ENCODE assay signal across 1 cellular context in the genomic region with DNA sequence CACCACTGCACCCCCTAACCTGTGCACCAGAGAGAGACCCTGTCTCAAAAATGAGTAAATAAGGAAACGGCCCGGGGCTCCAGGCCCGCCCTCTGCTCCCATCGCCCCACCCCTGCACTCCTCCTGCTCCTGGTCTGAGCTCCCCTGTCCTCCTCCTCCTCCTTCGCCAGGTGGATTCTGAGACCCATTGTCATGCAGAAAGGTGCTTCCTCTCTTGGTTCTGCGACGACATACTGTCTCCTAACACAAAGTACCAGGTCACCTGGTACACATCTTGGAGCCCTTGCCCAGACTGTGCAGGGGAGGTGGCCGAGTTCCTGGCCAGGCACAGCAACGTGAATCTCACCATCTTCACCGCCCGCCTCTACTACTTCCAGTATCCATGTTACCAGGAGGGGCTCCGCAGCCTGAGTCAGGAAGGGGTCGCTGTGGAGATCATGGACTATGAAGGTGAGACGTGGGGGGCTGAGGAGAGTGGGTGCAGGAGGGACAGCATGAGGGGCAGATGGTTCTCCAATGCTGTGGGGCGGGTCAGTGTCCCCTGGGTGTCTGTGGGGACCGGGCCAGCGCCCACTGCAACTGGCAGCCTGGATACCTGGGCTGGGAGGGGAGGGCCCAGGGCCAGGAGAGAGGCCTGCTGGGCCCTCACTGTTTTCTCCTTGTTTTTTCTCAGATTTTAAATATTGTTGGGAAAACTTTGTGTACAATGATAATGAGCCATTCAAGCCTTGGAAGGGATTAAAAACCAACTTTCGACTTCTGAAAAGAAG.
TF ChIP-seq lines count a peak whose summit lies in the region.

No MANE protein-coding gene starts in this region.

TF ChIP-seq in SK-N-SH treated with all-trans-retinoic acid at 6 μM for 48 hours, 23 proteins besides CTCF, POLR2A, EP300 and RAD21:
- no peak for TF ChIP-seq ZFP3 (CRISPR knock-in tag; IDR thresholded peaks at IDR 0.05)
- no peak for TF ChIP-seq SNAI2 (CRISPR knock-in tag; IDR thresholded peaks at IDR 0.05)
- no peak for TF ChIP-seq RARB (CRISPR knock-in tag; IDR thresholded peaks at IDR 0.05)
- TF ChIP-seq ARNTL (CRISPR knock-in tag; IDR thresholded peaks at IDR 0.05; ENCODE audit: borderline replicate concordance, low read depth) = no peak
- TF ChIP-seq GLIS3 (CRISPR knock-in tag; IDR thresholded peaks at IDR 0.05) = no peak
- TF ChIP-seq, protein P1, sequence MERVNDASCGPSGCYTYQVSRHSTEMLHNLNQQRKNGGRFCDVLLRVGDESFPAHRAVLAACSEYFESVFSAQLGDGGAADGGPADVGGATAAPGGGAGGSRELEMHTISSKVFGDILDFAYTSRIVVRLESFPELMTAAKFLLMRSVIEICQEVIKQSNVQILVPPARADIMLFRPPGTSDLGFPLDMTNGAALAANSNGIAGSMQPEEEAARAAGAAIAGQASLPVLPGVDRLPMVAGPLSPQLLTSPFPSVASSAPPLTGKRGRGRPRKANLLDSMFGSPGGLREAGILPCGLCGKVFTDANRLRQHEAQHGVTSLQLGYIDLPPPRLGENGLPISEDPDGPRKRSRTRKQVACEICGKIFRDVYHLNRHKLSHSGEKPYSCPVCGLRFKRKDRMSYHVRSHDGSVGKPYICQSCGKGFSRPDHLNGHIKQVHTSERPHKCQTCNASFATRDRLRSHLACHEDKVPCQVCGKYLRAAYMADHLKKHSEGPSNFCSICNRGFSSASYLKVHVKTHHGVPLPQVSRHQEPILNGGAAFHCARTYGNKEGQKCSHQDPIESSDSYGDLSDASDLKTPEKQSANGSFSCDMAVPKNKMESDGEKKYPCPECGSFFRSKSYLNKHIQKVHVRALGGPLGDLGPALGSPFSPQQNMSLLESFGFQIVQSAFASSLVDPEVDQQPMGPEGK (CRISPR knock-in tag; IDR thresholded peaks at IDR 0.05; ENCODE audit: borderline replicate concordance) = no peak
- no peak for TF ChIP-seq BACH2 (CRISPR knock-in tag; IDR thresholded peaks at IDR 0.05; ENCODE audit: borderline replicate concordance)
- TF ChIP-seq ZNF70 (CRISPR knock-in tag; IDR thresholded peaks at IDR 0.05) = no peak
- no peak for TF ChIP-seq ZNF8 (CRISPR knock-in tag; IDR thresholded peaks at IDR 0.05)
- TF ChIP-seq, protein P2, sequence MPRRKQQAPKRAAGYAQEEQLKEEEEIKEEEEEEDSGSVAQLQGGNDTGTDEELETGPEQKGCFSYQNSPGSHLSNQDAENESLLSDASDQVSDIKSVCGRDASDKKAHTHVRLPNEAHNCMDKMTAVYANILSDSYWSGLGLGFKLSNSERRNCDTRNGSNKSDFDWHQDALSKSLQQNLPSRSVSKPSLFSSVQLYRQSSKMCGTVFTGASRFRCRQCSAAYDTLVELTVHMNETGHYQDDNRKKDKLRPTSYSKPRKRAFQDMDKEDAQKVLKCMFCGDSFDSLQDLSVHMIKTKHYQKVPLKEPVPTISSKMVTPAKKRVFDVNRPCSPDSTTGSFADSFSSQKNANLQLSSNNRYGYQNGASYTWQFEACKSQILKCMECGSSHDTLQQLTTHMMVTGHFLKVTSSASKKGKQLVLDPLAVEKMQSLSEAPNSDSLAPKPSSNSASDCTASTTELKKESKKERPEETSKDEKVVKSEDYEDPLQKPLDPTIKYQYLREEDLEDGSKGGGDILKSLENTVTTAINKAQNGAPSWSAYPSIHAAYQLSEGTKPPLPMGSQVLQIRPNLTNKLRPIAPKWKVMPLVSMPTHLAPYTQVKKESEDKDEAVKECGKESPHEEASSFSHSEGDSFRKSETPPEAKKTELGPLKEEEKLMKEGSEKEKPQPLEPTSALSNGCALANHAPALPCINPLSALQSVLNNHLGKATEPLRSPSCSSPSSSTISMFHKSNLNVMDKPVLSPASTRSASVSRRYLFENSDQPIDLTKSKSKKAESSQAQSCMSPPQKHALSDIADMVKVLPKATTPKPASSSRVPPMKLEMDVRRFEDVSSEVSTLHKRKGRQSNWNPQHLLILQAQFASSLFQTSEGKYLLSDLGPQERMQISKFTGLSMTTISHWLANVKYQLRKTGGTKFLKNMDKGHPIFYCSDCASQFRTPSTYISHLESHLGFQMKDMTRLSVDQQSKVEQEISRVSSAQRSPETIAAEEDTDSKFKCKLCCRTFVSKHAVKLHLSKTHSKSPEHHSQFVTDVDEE (CRISPR knock-in tag; IDR thresholded peaks at IDR 0.05) = no peak
- no peak for TF ChIP-seq CSDC2 (CRISPR knock-in tag; IDR thresholded peaks at IDR 0.05)
- no peak for TF ChIP-seq OSR1 (CRISPR knock-in tag; IDR thresholded peaks at IDR 0.05)
